In genomic region chr2:10447300-10448207, GRCh38 we compare ENCODE assay signal across 8 cellular contexts. TPM values are rescaled to one million over a fixed set of nuclear protein-coding genes. Genes with fewer than 3 reads are reported as not detected.
A peak's percentile ranks its signal among the peaks of the same experiment; 100 is the strongest.
DNase-seq lines count a peak whose midpoint lies in the region; ATAC-seq, FAIRE-seq and TF ChIP-seq lines count a peak whose summit lies in the region.

No MANE protein-coding gene starts in this region.

- FAIRE-seq in GM18507 (lab: Jason Lieb, UNC) = peak; percentile 38

- no peaks in the 10 kb centered on the region for H3K27me3 Mint-ChIP-seq in activated naive CD8-positive, alpha-beta T cell treated with anti-CD3 and anti-CD28 coated beads for 36 hours

- DNase-seq in AG08396 (ENCODE audit: low spot score) (peak; percentile 42), GM18507 (ENCODE audit: extremely low spot score, insufficient read length, low read depth) (no peak), NCI-H2171 treated with DMSO at 0.1 percent for 48 hours (lab: John Stamatoyannopoulos, UW) (peak; percentile 76), left ventricle myocardium inferior (no peak), posterior cingulate gyrus (peak in 7 of 10 donors; percentile 15 to 89 (median 39)), NCI-H1436 treated with DMSO at 0.1 percent for 48 hours (lab: John Stamatoyannopoulos, UW) (no peak)
- no peak for DNase-seq in activated naive CD8-positive, alpha-beta T cell treated with anti-CD3 and anti-CD28 coated beads for 36 hours

- peaks cover 60% of the 10 kb centered on the region for H3K4me1 Mint-ChIP-seq in activated naive CD8-positive, alpha-beta T cell treated with anti-CD3 and anti-CD28 coated beads for 36 hours

- peak overlapping the region; percentile 93 for H3K27ac Mint-ChIP-seq in activated naive CD8-positive, alpha-beta T cell treated with anti-CD3 and anti-CD28 coated beads for 36 hours

- intact Hi-C loops in left ventricle myocardium inferior (cut with micrococcal nuclease) (loop anchor here (10.0 kb wide), 1 partner anchor 217 kb away; no protein-coding TSS in a partner anchor), posterior cingulate gyrus (cut with DNase I) (loop anchor here (5.0 kb wide), 1 partner anchor 220 kb away; no protein-coding TSS in a partner anchor)

- H3K36me3 Mint-ChIP-seq in activated naive CD8-positive, alpha-beta T cell treated with anti-CD3 and anti-CD28 coated beads for 36 hours = peaks cover 46% of the 10 kb centered on the region

- H3K9me3 ChIP-seq in left ventricle myocardium inferior (replicated peaks) = no peaks in the 10 kb centered on the region

- H3K36me3 ChIP-seq in left ventricle myocardium inferior = peaks cover 24% of the 10 kb centered on the region

- H3K4me3 ChIP-seq in left ventricle myocardium inferior = peak overlapping the region; percentile 88

- no peaks in the 10 kb centered on the region for H3K27me3 ChIP-seq in left ventricle myocardium inferior (ENCODE audit: low read depth)

- TF ChIP-seq CTCF in left ventricle myocardium inferior (IDR thresholded peaks at IDR 0.05; ENCODE audit: borderline replicate concordance) = peak; percentile 20

- H3K9me3 Mint-ChIP-seq in activated naive CD8-positive, alpha-beta T cell treated with anti-CD3 and anti-CD28 coated beads for 36 hours = no peaks in the 10 kb centered on the region

- peak overlapping the region; percentile 93 for H3K4me3 Mint-ChIP-seq in activated naive CD8-positive, alpha-beta T cell treated with anti-CD3 and anti-CD28 coated beads for 36 hours

- peak overlapping the region; percentile 90 for H3K27ac ChIP-seq in left ventricle myocardium inferior (replicated peaks)

- peaks cover 44% of the 10 kb centered on the region for H3K4me1 ChIP-seq in left ventricle myocardium inferior

- ATAC-seq in HG02970 (IDR thresholded peaks at IDR 0.05; ENCODE audit: low FRiP score, unreplicated experiment) = peak; percentile 49

RNA-seq across cellular contexts. Expression of gene ODC1, which starts 0.6 kb away (rescaled TPM):
- total RNA-seq in activated naive CD8-positive, alpha-beta T cell treated with anti-CD3 and anti-CD28 coated beads for 36 hours = 100 to 1,000 TPM; 357 to 367 TPM
- total RNA-seq in left ventricle myocardium inferior = 41.7 TPM

Comparison
In these comparisons a context has a peak if more than half of its experiments do, and no peak if none do; other contexts are left out.
1. DNase-seq: peak in AG08396 (single experiment), NCI-H2171 treated with DMSO at 0.1 percent for 48 hours (single experiment) and posterior cingulate gyrus (7 of 10); none in GM18507 (single experiment), activated naive CD8-positive, alpha-beta T cell treated with anti-CD3 and anti-CD28 coated beads for 36 hours (single experiment), left ventricle myocardium inferior (single experiment) and NCI-H1436 treated with DMSO at 0.1 percent for 48 hours (single experiment).